In the genomic region with DNA sequence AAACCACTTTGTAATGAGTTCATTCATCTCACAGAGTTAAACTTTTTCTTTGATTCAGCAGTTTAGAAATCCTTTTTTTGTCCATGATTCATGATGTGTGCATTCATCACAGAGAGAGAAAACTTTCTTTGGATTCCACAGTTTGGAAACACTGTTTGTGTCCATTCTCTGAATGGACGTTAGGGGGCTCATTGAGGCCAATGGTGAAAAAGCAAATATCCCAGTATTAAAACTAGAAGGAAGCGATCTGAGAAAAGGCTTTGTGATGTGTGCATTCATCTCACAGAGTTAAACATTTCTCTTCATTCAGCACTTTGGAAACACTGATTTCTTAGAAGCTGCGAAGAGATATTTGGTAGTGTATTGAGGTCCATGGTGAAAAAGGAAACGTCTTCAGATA, we compare ENCODE assay signal across 19 cellular contexts.
DNase-seq lines count a peak whose midpoint lies in the region; ATAC-seq, FAIRE-seq and TF ChIP-seq lines count a peak whose summit lies in the region.
"Had no signal": no experiment of that assay in that cellular context is flagged by ENCODE, and none has a peak within 500 bp of the region (broad histone marks: within the 10 kb centered on the region; RNA-seq: fewer than 3 reads in every experiment).

No MANE protein-coding gene starts in this region.

- H2AFZ ChIP-seq in PC-3 (ENCODE audit: low read length) (no peak overlapping the region), HepG2 (ENCODE audit: low read length) (no peak overlapping the region)
- H2AFZ ChIP-seq: GM23248 had no signal

- no peak for DNase-seq in LNCaP clone FGC (ENCODE audit: low read depth)
- DNase-seq in PC-3 = no peak
- DNase-seq in foreskin keratinocyte = no peak
- DNase-seq in NCI-H2081 treated with DMSO at 0.1 percent for 48 hours (lab: John Stamatoyannopoulos, UW) = no peak
- no peak for DNase-seq in HepG2 (ENCODE audit: low spot score)
- no peak for DNase-seq in NOMO-1 treated with dmso at 0.1 percent for 144 hours (lab: John Stamatoyannopoulos, UW; ENCODE audit: unreplicated experiment)
- DNase-seq: ACHN; CD8-positive, alpha-beta memory T cell; DMS79 treated with DMSO at 0.1 percent for 48 hours; GM23248; H9; NCI-H1694 treated with DMSO at 0.1 percent for 48 hours; NCI-H446; Right ventricle myocardium superior had no signal

- ATAC-seq in PC-3 = no peak
- no peak for ATAC-seq in foreskin keratinocyte
- ATAC-seq in HepG2 = no peak
- ATAC-seq: K562 had no signal

- H4K20me1 ChIP-seq in PC-3 (ENCODE audit: low read length) = no peaks in the 10 kb centered on the region
- H4K20me1 ChIP-seq in HepG2 (ENCODE audit: insufficient read depth, low read length) = no peaks in the 10 kb centered on the region
- H4K20me1 ChIP-seq: BLaER1 treated with 17β-estradiol and CSF1 and Interleukin-3, amounts not matched to agents 10 nM and 100 nM had no signal

- no peaks in the 10 kb centered on the region for H3K79me2 ChIP-seq in PC-3 (ENCODE audit: low read length)
- no peaks in the 10 kb centered on the region for H3K79me2 ChIP-seq in HepG2 (ENCODE audit: insufficient read depth, low read length)

- CTCF ChIA-PET in PC-3 (lab: Charles Lee) = no interaction called here
- CTCF ChIA-PET in HepG2 (lab: Yijun Ruan, JAX; ENCODE audit: low intra/inter-chr PET ratio, low total read pairs) = no interaction called here

- TF ChIP-seq POLR2A in HepG2 (IDR thresholded peaks at IDR 0.05; ENCODE audit: insufficient read depth in 1 of 2, low read depth in 2 of 2, low read length in 2 of 2) = no peak

- POLR2A ChIA-PET in PC-3 (lab: Charles Lee; ENCODE audit: unreplicated experiment) (no interaction called here), HepG2 (lab: Yijun Ruan, JAX) (no interaction called here)

- no peak for TF ChIP-seq EP300 in HepG2 (IDR thresholded peaks at IDR 0.05; ENCODE audit: low read depth in 2 of 2, low read length in 2 of 2)
- no peak for TF ChIP-seq EP300 in HepG2 (CRISPR knock-in tag; IDR thresholded peaks at IDR 0.05; ENCODE audit: borderline replicate concordance)

- FAIRE-seq in HepG2 (lab: Jason Lieb, UNC) = no peak
- FAIRE-seq: GM12891, K562, RCC 7860 had no signal

- no peaks in the 10 kb centered on the region for H3K9me2 ChIP-seq in PC-3 (replicated peaks; ENCODE audit: low read length)

- H3K27me3 ChIP-seq in PC-3 (ENCODE audit: low read length) (no peaks in the 10 kb centered on the region), foreskin keratinocyte (no peaks in the 10 kb centered on the region), HepG2 (ENCODE audit: control insufficient read depth in 1 of 2, insufficient read depth in 2 of 2, low read length in 2 of 2) (no peaks in the 10 kb centered on the region)
- H3K27me3 ChIP-seq: BLaER1 treated with 17β-estradiol and CSF1 and Interleukin-3, amounts not matched to agents 10 nM and 100 nM had no signal

- H3K9ac ChIP-seq in PC-3 (ENCODE audit: low read length) (no peak overlapping the region), HepG2 (ENCODE audit: insufficient read depth, low read depth, low read length) (no peak overlapping the region)
- H3K9ac ChIP-seq: BLaER1 treated with 17β-estradiol and CSF1 and Interleukin-3, amounts not matched to agents 10 nM and 100 nM; GM23248 had no signal

- peaks cover 4% of the 10 kb centered on the region; the same call in 1 of the 2 replicates for H3K36me3 ChIP-seq in PC-3 (ENCODE audit: low read depth, low read length)
- no peaks in the 10 kb centered on the region for H3K36me3 ChIP-seq in HepG2 (replicated peaks in 1 of 2; ENCODE audit: control insufficient read depth in 1 of 2, insufficient read depth in 2 of 2, low read length in 2 of 2)
- H3K36me3 ChIP-seq: BLaER1 treated with 17β-estradiol and CSF1 and Interleukin-3, amounts not matched to agents 10 nM and 100 nM had no signal

- H3K9me3 ChIP-seq in PC-3 (ENCODE audit: low read length) (peaks cover 33% of the 10 kb centered on the region), HepG2 (ENCODE audit: low read length) (peaks cover 72% of the 10 kb centered on the region)

- no peak overlapping the region for H3K27ac ChIP-seq in PC-3 (ENCODE audit: low read length)
- no peak overlapping the region for H3K27ac ChIP-seq in foreskin keratinocyte
- H3K27ac ChIP-seq in HepG2 (ENCODE audit: extremely low read length, insufficient read depth, low read length) = no peak overlapping the region
- H3K27ac ChIP-seq: BLaER1 treated with 17β-estradiol and CSF1 and Interleukin-3, amounts not matched to agents 10 nM and 100 nM; GM23248 had no signal

- no peak for TF ChIP-seq RAD21 in HepG2 (CRISPR knock-in tag; IDR thresholded peaks at IDR 0.05)

- H3K4me1 ChIP-seq in PC-3 (ENCODE audit: insufficient read depth, low read length) (no peaks in the 10 kb centered on the region), foreskin keratinocyte (no peaks in the 10 kb centered on the region), HepG2 (ENCODE audit: insufficient read depth, low read length) (no peaks in the 10 kb centered on the region)
- H3K4me1 ChIP-seq: BLaER1 treated with 17β-estradiol and CSF1 and Interleukin-3, amounts not matched to agents 10 nM and 100 nM had no signal

- TF ChIP-seq CTCF in GM12874 (IDR thresholded peaks at IDR 0.05; ENCODE audit: insufficient read depth, low read depth, low read length) (0 out of 2 replicates have a peak, but pooled peaks have one; percentile 4), LNCaP clone FGC (IDR thresholded peaks at IDR 0.05; ENCODE audit: control insufficient read depth, extremely low read depth, insufficient read depth) (peak; percentile 46), PC-3 (conservative IDR thresholded peaks at IDR 0.05; ENCODE audit: low read depth, low read length) (peak; percentile 23; the same call in 1 of the 2 replicates), foreskin keratinocyte (conservative IDR thresholded peaks at IDR 0.05) (peak; percentile 8), HepG2 (CRISPR knock-in tag; IDR thresholded peaks at IDR 0.05) (no peak)

- H3K4me2 ChIP-seq in PC-3 (ENCODE audit: low read length) (no peak overlapping the region), HepG2 (ENCODE audit: low read depth, low read length) (no peak overlapping the region)
- H3K4me2 ChIP-seq: BLaER1 treated with 17β-estradiol and CSF1 and Interleukin-3, amounts not matched to agents 10 nM and 100 nM had no signal

- BruUV-seq in PC-3 (replicated peaks; lab: Mats Ljungman, UMichigan) (no TSS peak), HepG2 (replicated peaks; lab: Mats Ljungman, UMichigan) (no TSS peak)

- H3F3A ChIP-seq in PC-3 (ENCODE audit: low read length, unreplicated experiment) = no peaks in the 10 kb centered on the region

- WGBS in HepG2 (ENCODE audit: low lambda C conversion rate) = 14% methylated on average over 4 of the region's 4 CpGs

- intact Hi-C loops in PC-3 (cut with micrococcal nuclease) (no loop called here), HepG2 (cut with micrococcal nuclease; ENCODE audit: unreplicated experiment) (no loop called here)

- H3K4me3 ChIP-seq in LNCaP clone FGC (ENCODE audit: low read depth, low read length) (no peak overlapping the region), PC-3 (ENCODE audit: low read length) (no peak overlapping the region), HepG2 (replicated peaks in 1 of 3; ENCODE audit: insufficient read depth in 1 of 3, low read depth in 2 of 3, low read length in 3 of 3) (no peak overlapping the region)
- H3K4me3 ChIP-seq: BLaER1 treated with 17β-estradiol and CSF1 and Interleukin-3, amounts not matched to agents 10 nM and 100 nM; GM23248; K562 had no signal

- in situ Hi-C loops in HepG2 (cut with HindIII; ENCODE audit: extremely low pct_ligation_motif_present, low pct_unique_long_range_greater_than_20kb) = no loop called here

TF ChIP-seq in HepG2, 621 proteins besides CTCF, POLR2A, EP300 and RAD21:
- no peak for TF ChIP-seq ZNF616 (CRISPR knock-in tag; IDR thresholded peaks at IDR 0.05; ENCODE audit: low read depth)
- TF ChIP-seq, protein P1, sequence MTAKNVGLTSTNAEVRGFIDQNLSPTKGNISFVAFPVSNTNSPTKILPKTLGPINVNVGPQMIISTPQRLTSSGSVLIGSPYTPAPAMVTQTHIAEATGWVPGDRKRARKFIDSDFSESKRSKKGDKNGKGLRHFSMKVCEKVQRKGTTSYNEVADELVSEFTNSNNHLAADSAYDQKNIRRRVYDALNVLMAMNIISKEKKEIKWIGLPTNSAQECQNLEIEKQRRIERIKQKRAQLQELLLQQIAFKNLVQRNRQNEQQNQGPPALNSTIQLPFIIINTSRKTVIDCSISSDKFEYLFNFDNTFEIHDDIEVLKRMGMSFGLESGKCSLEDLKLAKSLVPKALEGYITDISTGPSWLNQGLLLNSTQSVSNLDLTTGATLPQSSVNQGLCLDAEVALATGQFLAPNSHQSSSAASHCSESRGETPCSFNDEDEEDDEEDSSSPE (CRISPR knock-in tag; IDR thresholded peaks at IDR 0.05) = no peak
- TF ChIP-seq ZNF652 (CRISPR knock-in tag; IDR thresholded peaks at IDR 0.05; ENCODE audit: borderline replicate concordance, low read depth) = no peak
- TF ChIP-seq SALL1 (CRISPR knock-in tag; IDR thresholded peaks at IDR 0.05) = no peak
- TF ChIP-seq, protein P2, sequence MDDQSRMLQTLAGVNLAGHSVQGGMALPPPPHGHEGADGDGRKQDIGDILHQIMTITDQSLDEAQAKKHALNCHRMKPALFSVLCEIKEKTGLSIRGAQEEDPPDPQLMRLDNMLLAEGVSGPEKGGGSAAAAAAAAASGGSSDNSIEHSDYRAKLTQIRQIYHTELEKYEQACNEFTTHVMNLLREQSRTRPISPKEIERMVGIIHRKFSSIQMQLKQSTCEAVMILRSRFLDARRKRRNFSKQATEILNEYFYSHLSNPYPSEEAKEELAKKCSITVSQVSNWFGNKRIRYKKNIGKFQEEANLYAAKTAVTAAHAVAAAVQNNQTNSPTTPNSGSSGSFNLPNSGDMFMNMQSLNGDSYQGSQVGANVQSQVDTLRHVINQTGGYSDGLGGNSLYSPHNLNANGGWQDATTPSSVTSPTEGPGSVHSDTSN (CRISPR knock-in tag; IDR thresholded peaks at IDR 0.05; ENCODE audit: borderline replicate concordance) = no peak
- no peak for TF ChIP-seq ZNF605 (CRISPR knock-in tag; IDR thresholded peaks at IDR 0.05)
- TF ChIP-seq ESRRA (CRISPR knock-in tag; IDR thresholded peaks at IDR 0.05; ENCODE audit: low read depth) = no peak
- TF ChIP-seq ATM (IDR thresholded peaks at IDR 0.05; ENCODE audit: borderline replicate concordance) = no peak
- TF ChIP-seq MAF1 (CRISPR knock-in tag; IDR thresholded peaks at IDR 0.05; ENCODE audit: borderline replicate concordance) = no peak
- TF ChIP-seq ZNF761 (CRISPR knock-in tag; conservative IDR thresholded peaks at IDR 0.05) = no peak
- TF ChIP-seq TCF7L2 (IDR thresholded peaks at IDR 0.05; ENCODE audit: low read depth, low read length) = no peak
- no peak for TF ChIP-seq KDM4B (CRISPR knock-in tag; IDR thresholded peaks at IDR 0.05)
- no peak for TF ChIP-seq ZEB1 (IDR thresholded peaks at IDR 0.05; ENCODE audit: insufficient replicate concordance, low read depth)
- TF ChIP-seq FOXP1 (IDR thresholded peaks at IDR 0.05) = no peak
- no peak for TF ChIP-seq FOXP1 (CRISPR knock-in tag; IDR thresholded peaks at IDR 0.05)
